1 cellular context compared by ENCODE assay signal in genomic region chr13:50914301-50914700, GRCh38.
TF ChIP-seq lines count a peak whose summit lies in the region.

No MANE protein-coding gene starts in this region.

TF ChIP-seq in IMR-90, 13 proteins besides CTCF, POLR2A, EP300 and RAD21:
- TF ChIP-seq, protein P1, sequence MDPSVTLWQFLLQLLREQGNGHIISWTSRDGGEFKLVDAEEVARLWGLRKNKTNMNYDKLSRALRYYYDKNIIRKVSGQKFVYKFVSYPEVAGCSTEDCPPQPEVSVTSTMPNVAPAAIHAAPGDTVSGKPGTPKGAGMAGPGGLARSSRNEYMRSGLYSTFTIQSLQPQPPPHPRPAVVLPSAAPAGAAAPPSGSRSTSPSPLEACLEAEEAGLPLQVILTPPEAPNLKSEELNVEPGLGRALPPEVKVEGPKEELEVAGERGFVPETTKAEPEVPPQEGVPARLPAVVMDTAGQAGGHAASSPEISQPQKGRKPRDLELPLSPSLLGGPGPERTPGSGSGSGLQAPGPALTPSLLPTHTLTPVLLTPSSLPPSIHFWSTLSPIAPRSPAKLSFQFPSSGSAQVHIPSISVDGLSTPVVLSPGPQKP (IDR thresholded peaks at IDR 0.05; ENCODE audit: borderline replicate concordance, low read depth, low read length): no peak
- TF ChIP-seq BHLHE40 (IDR thresholded peaks at IDR 0.05; ENCODE audit: low read depth, low read length) (no peak), SMC3 (IDR thresholded peaks at IDR 0.05; ENCODE audit: low read depth, low read length) (no peak), CHD1 (IDR thresholded peaks at IDR 0.05; ENCODE audit: low read depth, low read length) (no peak)
TF ChIP-seq in IMR-90: peak in this region for 0.
